ENCODE assay signal across 1 cellular context in genomic region chr12:124563809-124564208, GRCh38.
A peak's percentile ranks its signal among the peaks of the same experiment; 100 is the strongest.
TF ChIP-seq lines count a peak whose summit lies in the region.

No MANE protein-coding gene starts in this region.

TF ChIP-seq in H1, 55 proteins besides CTCF, POLR2A, EP300 and RAD21:
- no peak for TF ChIP-seq TCF12 (IDR thresholded peaks at IDR 0.05; ENCODE audit: low read depth, low read length)
- no peak for TF ChIP-seq USF2 (IDR thresholded peaks at IDR 0.05; ENCODE audit: low read length)
- TF ChIP-seq RXRA (IDR thresholded peaks at IDR 0.05; ENCODE audit: insufficient read depth, low read depth, low read length) = no peak
- no peak for TF ChIP-seq POLR2AphosphoS5 (IDR thresholded peaks at IDR 0.05; ENCODE audit: low read depth, low read length)
- no peak for TF ChIP-seq BCL11A (IDR thresholded peaks at IDR 0.05; ENCODE audit: low read depth in 2 of 2, low read length in 2 of 2)
- TF ChIP-seq GTF2F1 (IDR thresholded peaks at IDR 0.05; ENCODE audit: borderline replicate concordance, low read depth, low read length) = no peak
- no peak for TF ChIP-seq ASH2L (IDR thresholded peaks at IDR 0.05; ENCODE audit: low read length)
- peak; percentile 99 for TF ChIP-seq KDM1A (IDR thresholded peaks at IDR 0.05; ENCODE audit: borderline replicate concordance, low read length)
- TF ChIP-seq MAX (IDR thresholded peaks at IDR 0.05) = 0 out of 2 replicates have a peak, but pooled peaks have one; percentile 15
- TF ChIP-seq GABPA (IDR thresholded peaks at IDR 0.05; ENCODE audit: borderline replicate concordance, insufficient read depth, low read length) = no peak
- TF ChIP-seq HDAC6 (IDR thresholded peaks at IDR 0.05; ENCODE audit: low read depth, low read length) = no peak
- TF ChIP-seq EGR1 (IDR thresholded peaks at IDR 0.05; ENCODE audit: borderline replicate concordance, low read depth, low read length) = no peak
- no peak for TF ChIP-seq CREB1 (IDR thresholded peaks at IDR 0.05)
- no peak for TF ChIP-seq SUZ12 (IDR thresholded peaks at IDR 0.05; ENCODE audit: low read length)
- no peak for TF ChIP-seq ATF3 (IDR thresholded peaks at IDR 0.05; ENCODE audit: insufficient read depth, low read depth, low read length)
- TF ChIP-seq CTBP2 (IDR thresholded peaks at IDR 0.05; ENCODE audit: borderline replicate concordance, insufficient read depth, insufficient read length, low read length) = no peak
- TF ChIP-seq MAFK (IDR thresholded peaks at IDR 0.05; ENCODE audit: low read depth, low read length) = no peak
- TF ChIP-seq PHF8 (conservative IDR thresholded peaks at IDR 0.05; ENCODE audit: low read depth, low read length) = no peak
- TF ChIP-seq RNF2 (IDR thresholded peaks at IDR 0.05; ENCODE audit: borderline replicate concordance, low read depth, low read length, missing control alignments, poor library complexity, severe bottlenecking) = no peak
- no peak for TF ChIP-seq POU5F1 (IDR thresholded peaks at IDR 0.05; ENCODE audit: low read depth, low read length)
- peak; percentile 66; the same call in 1 of the 2 replicates for TF ChIP-seq ATF2 (IDR thresholded peaks at IDR 0.05; ENCODE audit: low read length)
- TF ChIP-seq TBP (IDR thresholded peaks at IDR 0.05; ENCODE audit: low read depth, low read length) = no peak
- TF ChIP-seq CHD1 (IDR thresholded peaks at IDR 0.05; ENCODE audit: low read depth, low read length) = no peak
- TF ChIP-seq NRF1 (IDR thresholded peaks at IDR 0.05; ENCODE audit: low read depth, low read length) = no peak
- no peak for TF ChIP-seq SP2 (IDR thresholded peaks at IDR 0.05; ENCODE audit: low read length)
- TF ChIP-seq SIX5 (IDR thresholded peaks at IDR 0.05; ENCODE audit: low read depth, low read length) = no peak
- TF ChIP-seq JUND (IDR thresholded peaks at IDR 0.05; ENCODE audit: low read length) = no peak
- TF ChIP-seq FOSL1 (IDR thresholded peaks at IDR 0.05; ENCODE audit: insufficient read depth, low read depth, low read length) = no peak
- no peak for TF ChIP-seq CHD7 (IDR thresholded peaks at IDR 0.05; ENCODE audit: insufficient replicate concordance, low read length)
- 0 out of 2 replicates have a peak, but pooled peaks have one; percentile 51 for TF ChIP-seq YY1 (IDR thresholded peaks at IDR 0.05; ENCODE audit: low read depth, low read length)
- peak in 1 of 2 experiments; percentile 95; a peak in 1 of 4 replicates for TF ChIP-seq HDAC2 (IDR thresholded peaks at IDR 0.05; ENCODE audit: borderline replicate concordance in 1 of 2, low read depth in 2 of 2, low read length in 2 of 2)
- TF ChIP-seq TAF7 (optimal IDR thresholded peaks at IDR 0.05; ENCODE audit: borderline replicate concordance, low read depth, low read length) = no peak
- TF ChIP-seq CBX8 (IDR thresholded peaks at IDR 0.05; ENCODE audit: borderline replicate concordance, low read depth, low read length) = no peak
- no peak for TF ChIP-seq SP1 (IDR thresholded peaks at IDR 0.05; ENCODE audit: low read depth, low read length)
- TF ChIP-seq CEBPB (IDR thresholded peaks at IDR 0.05; ENCODE audit: low read depth, low read length) = no peak
